In genomic region chr1:112544753-112545152, GRCh38 we compare ENCODE assay signal across 12 cellular contexts. TPM values are rescaled to one million over a fixed set of nuclear protein-coding genes. Genes with fewer than 3 reads are reported as not detected.
DNase-seq lines count a peak whose midpoint lies in the region; TF ChIP-seq lines count a peak whose summit lies in the region.
"Had no signal": no experiment of that assay in that cellular context is flagged by ENCODE, and none has a peak within 500 bp of the region (broad histone marks: within the 10 kb centered on the region; RNA-seq: fewer than 3 reads in every experiment).

No MANE protein-coding gene starts in this region.

- peaks cover 6% of the 10 kb centered on the region for H3K36me3 Mint-ChIP-seq in activated T-helper 2 cell treated with anti-CD3 and anti-CD28 coated beads, Interferon-gamma antibody, Interleukin-2, Interleukin-4, amounts not matched to agents 10 μg/mL and 5 μg/mL and 100 μg/mL, durations not matched to agents 14 hours and 24 hours and 36 hours (ENCODE audit: low read depth)

- H3K4me2 ChIP-seq in skeletal muscle satellite cell (ENCODE audit: low read length) = peak overlapping the region; percentile 67
- H3K4me2 ChIP-seq: BLaER1 had no signal

- H3K9me3 Mint-ChIP-seq in activated T-helper 2 cell treated with anti-CD3 and anti-CD28 coated beads, Interferon-gamma antibody, Interleukin-2, Interleukin-4, amounts not matched to agents 10 μg/mL and 5 μg/mL and 100 μg/mL, durations not matched to agents 14 hours and 24 hours and 36 hours = no peaks in the 10 kb centered on the region
- H3K9me3 Mint-ChIP-seq: activated naive CD8-positive, alpha-beta T cell treated with anti-CD3 and anti-CD28 coated beads, Interleukin-2, amount 50 U/mL, for 24 hours had no signal

- DNase-seq in GM03348 (ENCODE audit: low spot score) = peak; percentile 40
- no peak for DNase-seq in ascending aorta (ENCODE audit: low spot score in 2 of 2)
- peak; percentile 76 to 85 for DNase-seq in foreskin fibroblast
- DNase-seq in activated T-helper 2 cell treated with anti-CD3 and anti-CD28 coated beads, Interferon-gamma antibody, Interleukin-2, Interleukin-4, amounts not matched to agents 10 μg/mL and 5 μg/mL and 100 μg/mL, durations not matched to agents 14 hours and 24 hours and 36 hours (ENCODE audit: low spot score) = no peak
- no peak for DNase-seq in NCI-H1092 (lab: John Stamatoyannopoulos, UW)
- DNase-seq in epidermal melanocyte (ENCODE audit: insufficient read length, low spot score) = no peak
- DNase-seq in NCI-H69 (lab: John Stamatoyannopoulos, UW) = no peak
- DNase-seq: activated naive CD8-positive, alpha-beta T cell treated with anti-CD3 and anti-CD28 coated beads, Interleukin-2, amount 50 U/mL, for 24 hours; NCI-H345; T-helper 9 cell had no signal

- no peak overlapping the region for H3K4me3 Mint-ChIP-seq in activated T-helper 2 cell treated with anti-CD3 and anti-CD28 coated beads, Interferon-gamma antibody, Interleukin-2, Interleukin-4, amounts not matched to agents 10 μg/mL and 5 μg/mL and 100 μg/mL, durations not matched to agents 14 hours and 24 hours and 36 hours (ENCODE audit: low read depth)
- H3K4me3 Mint-ChIP-seq: activated naive CD8-positive, alpha-beta T cell treated with anti-CD3 and anti-CD28 coated beads, Interleukin-2, amount 50 U/mL, for 24 hours had no signal

- H3K27me3 Mint-ChIP-seq in activated T-helper 2 cell treated with anti-CD3 and anti-CD28 coated beads, Interferon-gamma antibody, Interleukin-2, Interleukin-4, amounts not matched to agents 10 μg/mL and 5 μg/mL and 100 μg/mL, durations not matched to agents 14 hours and 24 hours and 36 hours (ENCODE audit: low read depth) = no peaks in the 10 kb centered on the region
- H3K27me3 Mint-ChIP-seq: activated naive CD8-positive, alpha-beta T cell treated with anti-CD3 and anti-CD28 coated beads, Interleukin-2, amount 50 U/mL, for 24 hours had no signal

- H3K4me1 Mint-ChIP-seq in activated T-helper 2 cell treated with anti-CD3 and anti-CD28 coated beads, Interferon-gamma antibody, Interleukin-2, Interleukin-4, amounts not matched to agents 10 μg/mL and 5 μg/mL and 100 μg/mL, durations not matched to agents 14 hours and 24 hours and 36 hours (ENCODE audit: low read depth) = peaks cover 2% of the 10 kb centered on the region

- H3K9me3 ChIP-seq in ascending aorta = no peaks in the 10 kb centered on the region
- no peaks in the 10 kb centered on the region for H3K9me3 ChIP-seq in skeletal muscle satellite cell (replicated peaks; ENCODE audit: low read length)
- H3K9me3 ChIP-seq: BLaER1 had no signal

- TF ChIP-seq CTCF in ascending aorta (IDR thresholded peaks at IDR 0.05) (no peak), foreskin fibroblast (IDR thresholded peaks at IDR 0.05; ENCODE audit: low read depth, low read length) (no peak)

- H3K4me1 ChIP-seq in ascending aorta (peaks cover 0 to 18% of the 10 kb centered on the region in 2 donors), skeletal muscle satellite cell (ENCODE audit: control insufficient read depth, insufficient read depth, low read length) (peaks cover 37% of the 10 kb centered on the region)
- H3K4me1 ChIP-seq: BLaER1 had no signal

- H3K27me3 ChIP-seq in ascending aorta = no peaks in the 10 kb centered on the region
- H3K27me3 ChIP-seq in skeletal muscle satellite cell (ENCODE audit: control insufficient read depth, insufficient read depth, low read length) = no peaks in the 10 kb centered on the region
- H3K27me3 ChIP-seq: BLaER1 had no signal

- intact Hi-C loops in ascending aorta (cut with DNase I) = loop anchor here (5.0 to 10.0 kb wide), 6 partner anchors 42 to 790 kb away; partner anchors contain the start of genes CAPZA1, DDX20 and ST7L
- intact Hi-C loops in activated T-helper 2 cell treated with anti-CD3 and anti-CD28 coated beads, Interferon-gamma antibody, Interleukin-2, Interleukin-4, amounts not matched to agents 10 μg/mL and 5 μg/mL and 100 μg/mL, durations not matched to agents 14 hours and 24 hours and 36 hours (cut with micrococcal nuclease) = no loop called here

- H3K36me3 ChIP-seq in ascending aorta (no peaks in the 10 kb centered on the region), skeletal muscle satellite cell (ENCODE audit: insufficient read depth, low read length) (peaks cover 10% of the 10 kb centered on the region)

- H3K27ac Mint-ChIP-seq in activated T-helper 2 cell treated with anti-CD3 and anti-CD28 coated beads, Interferon-gamma antibody, Interleukin-2, Interleukin-4, amounts not matched to agents 10 μg/mL and 5 μg/mL and 100 μg/mL, durations not matched to agents 14 hours and 24 hours and 36 hours = no peak overlapping the region
- H3K27ac Mint-ChIP-seq: activated naive CD8-positive, alpha-beta T cell treated with anti-CD3 and anti-CD28 coated beads, Interleukin-2, amount 50 U/mL, for 24 hours had no signal

- H3K9ac ChIP-seq in skeletal muscle satellite cell (ENCODE audit: low read depth, low read length) = peak overlapping the region; percentile 84
- H3K9ac ChIP-seq: BLaER1 had no signal

- H3K27ac ChIP-seq in ascending aorta = peak overlapping the region; percentile 79 to 86
- H3K27ac ChIP-seq: BLaER1 had no signal

- H3K4me3 ChIP-seq in ascending aorta = no peak overlapping the region
- H3K4me3 ChIP-seq in foreskin fibroblast (ENCODE audit: low read depth in 1 of 2, low read length in 2 of 2) = no peak overlapping the region
- H3K4me3 ChIP-seq in skeletal muscle satellite cell (ENCODE audit: low read length) = peak overlapping the region; percentile 28
- H3K4me3 ChIP-seq: BLaER1 had no signal

RNA-seq across cellular contexts. Expression of gene WNT2B, which starts 36.0 kb away (rescaled TPM):
- total RNA-seq in ascending aorta = 4.8 TPM
- 0.87 and 1.3 TPM in 2 replicates for total RNA-seq in skeletal muscle satellite cell (2012; rRNA removed)
- total RNA-seq in activated T-helper 2 cell treated with anti-CD3 and anti-CD28 coated beads, Interferon-gamma antibody, Interleukin-2, Interleukin-4, amounts not matched to agents 10 μg/mL and 5 μg/mL and 100 μg/mL, durations not matched to agents 14 hours and 24 hours and 36 hours = 0.16 TPM in 1 of 2 replicates, not detected in the other

Comparison
In these comparisons a context has a peak if more than half of its experiments do, and no peak if none do; other contexts are left out.
1. DNase-seq: peak in GM03348 (single experiment) and foreskin fibroblast (2 of 2); none in ascending aorta (0 of 2), activated T-helper 2 cell treated with anti-CD3 and anti-CD28 coated beads, Interferon-gamma antibody, Interleukin-2, Interleukin-4, amounts not matched to agents 10 μg/mL and 5 μg/mL and 100 μg/mL, durations not matched to agents 14 hours and 24 hours and 36 hours (single experiment), NCI-H1092 (single experiment), epidermal melanocyte (single experiment) and NCI-H69 (single experiment).